ENCODE assay signal across 1 cellular context in genomic region chr3:129592362-129593150, GRCh38.
TF ChIP-seq lines count a peak whose summit lies in the region.

No MANE protein-coding gene starts in this region.

TF ChIP-seq in GM12878, 131 proteins besides CTCF, POLR2A, EP300 and RAD21 (continued from another document):
- TF ChIP-seq POLR2AphosphoS5 (IDR thresholded peaks at IDR 0.05; ENCODE audit: low read length) (no peak), ZNF622 (IDR thresholded peaks at IDR 0.05) (no peak), JUND (IDR thresholded peaks at IDR 0.05; ENCODE audit: low read depth, low read length) (no peak), PML (IDR thresholded peaks at IDR 0.05; ENCODE audit: low read length) (no peak), CREM (IDR thresholded peaks at IDR 0.05; ENCODE audit: low read depth) (no peak), MEF2A (IDR thresholded peaks at IDR 0.05; ENCODE audit: insufficient read depth, low read depth, low read length) (no peak), DPF2 (IDR thresholded peaks at IDR 0.05) (no peak)
